26 cellular contexts compared by ENCODE assay signal in the genomic region with DNA sequence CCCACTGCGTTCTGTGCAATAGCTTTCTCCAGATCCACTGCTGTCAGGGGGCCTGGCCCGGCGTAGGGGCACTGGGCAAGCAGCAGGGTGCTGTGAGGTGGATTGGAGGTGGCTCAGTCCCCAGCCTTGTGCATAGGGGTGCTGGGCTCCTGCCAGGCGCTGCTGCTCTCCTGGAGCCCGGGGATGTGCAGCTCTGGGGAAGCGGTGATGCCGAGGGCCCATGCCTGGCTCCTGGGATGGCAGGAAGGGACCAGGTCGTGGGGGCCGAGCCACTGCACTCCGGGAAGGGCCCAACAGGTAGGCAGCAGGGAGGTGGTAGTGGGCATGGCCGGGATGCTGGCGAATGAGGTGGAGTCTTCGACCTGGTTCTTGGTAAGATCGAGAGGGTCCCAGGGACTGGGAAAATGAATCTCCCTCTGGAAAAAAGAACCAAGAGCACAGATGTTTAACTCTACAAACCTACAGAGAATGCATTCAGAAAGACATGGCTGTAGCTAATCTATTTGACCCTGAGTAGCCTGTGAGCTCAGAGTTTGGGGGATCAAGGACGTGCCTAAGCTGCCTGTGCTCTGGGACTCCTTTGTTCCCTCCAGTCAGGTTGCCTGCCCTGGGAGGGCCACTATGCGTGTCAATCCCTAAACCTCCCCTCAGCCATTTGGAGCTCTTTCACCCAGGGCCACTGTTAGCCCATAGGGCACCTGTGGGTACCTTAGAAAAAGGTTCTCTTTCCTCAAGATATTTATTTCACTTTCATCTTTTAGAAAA. TPM values are rescaled to one million over a fixed set of nuclear protein-coding genes. Genes with fewer than 3 reads are reported as not detected.
"Had no signal": no experiment of that assay in that cellular context is flagged by ENCODE, and none has a peak within 500 bp of the region (broad histone marks: within the 10 kb centered on the region; RNA-seq: fewer than 3 reads in every experiment).

No MANE protein-coding gene starts in this region.

- H3K27me3 Mint-ChIP-seq: T-cell had no signal

- H3K9me3 Mint-ChIP-seq: T-cell had no signal

- ATAC-seq: T-cell had no signal

- H3K9ac ChIP-seq: KMS-11 had no signal

- H3K36me3 ChIP-seq: SJSA1 had no signal

- FAIRE-seq: RCC 7860 had no signal

- H3K27ac ChIP-seq: KMS-11, SJSA1, SK-N-MC had no signal

- H3K27ac Mint-ChIP-seq: T-cell had no signal

- H3K4me3 Mint-ChIP-seq: T-cell had no signal

- H3K4me3 ChIP-seq: SJSA1, SK-N-MC had no signal

- DNase-seq: IMR-90, Kasumi-1, MV-4-11, NCI-H1048, NCI-H1105, NCI-H1417, NCI-H1436 treated with DMSO at 0.1 percent for 48 hours, NCI-H1694 treated with DMSO at 0.1 percent for 48 hours, NCI-H1930, NCI-H2081, NCI-H2107, NCI-H226, NCI-H446, NCI-H510A, NCI-H524 treated with DMSO at 0.1 percent for 48 hours, NCI-H69, NCI-H774, Right ventricle myocardium superior, RPMI8226, SIG-M5, SW 1271, T-cell had no signal

- H3K4me1 ChIP-seq: SJSA1 had no signal

- H3K4me2 ChIP-seq: KMS-11 had no signal

- H3K9me3 ChIP-seq: SJSA1 had no signal

RNA-seq across cellular contexts. Expression of gene RNF43, which starts 58.7 kb away (rescaled TPM):
- polyA plus RNA-seq: IMR-90 had no signal
